Comparison of ENCODE assay signal across 8 cellular contexts in genomic region chr6:44128020-44128917, GRCh38. TPM values are rescaled to one million over a fixed set of nuclear protein-coding genes. Genes with fewer than 3 reads are reported as not detected.
DNase-seq lines count a peak whose midpoint lies in the region; ATAC-seq and TF ChIP-seq lines count a peak whose summit lies in the region.

No MANE protein-coding gene starts in this region.

- H3K27ac Mint-ChIP-seq in activated naive CD8-positive, alpha-beta T cell treated with anti-CD3 and anti-CD28 coated beads, Interleukin-2, amount 10 ng/mL, durations not matched to agents 7 days and 5 days: peak overlapping the region; percentile 44

- peak overlapping the region; percentile 78 for H3K4me3 ChIP-seq in LNCaP clone FGC (ENCODE audit: low read depth, low read length)

- peak; percentile 67 for DNase-seq in activated effector memory CD4-positive, alpha-beta T cell treated with anti-CD3 and anti-CD28 coated beads, Interleukin-2, amount 50 U/mL, for 16 hours
- DNase-seq in activated effector memory CD4-positive, alpha-beta T cell treated with Interleukin-2 at 50 U/mL for 16 hours: no peak
- DNase-seq in LNCaP clone FGC (ENCODE audit: low read depth) (no peak), left cardiac atrium (peak; percentile 61), posterior vena cava (ENCODE audit: low spot score) (peak; percentile 86)
- no peak for DNase-seq in activated naive CD8-positive, alpha-beta T cell treated with anti-CD3 and anti-CD28 coated beads, Interleukin-2, amount 10 ng/mL, durations not matched to agents 7 days and 5 days

- POLR2A ChIA-PET in activated naive CD8-positive, alpha-beta T cell treated with anti-CD3 and anti-CD28 coated beads, Interleukin-2, amount 10 ng/mL, durations not matched to agents 7 days and 5 days (lab: Charles Lee): interaction anchor here (1.0 kb wide), 1 partner anchor 118 kb away, joined by 4 read pairs; the partner anchor contains the start of gene HSP90AB1

- peaks cover 15% of the 10 kb centered on the region for H3K36me3 Mint-ChIP-seq in activated naive CD8-positive, alpha-beta T cell treated with anti-CD3 and anti-CD28 coated beads, Interleukin-2, amount 10 ng/mL, durations not matched to agents 7 days and 5 days

- ATAC-seq in activated naive CD8-positive, alpha-beta T cell treated with anti-CD3 and anti-CD28 coated beads, Interleukin-2, amount 10 ng/mL, durations not matched to agents 7 days and 5 days (ENCODE audit: low read depth): no peak
- ATAC-seq in left cardiac atrium (peak; percentile 51 to 62), HG02610 (IDR thresholded peaks at IDR 0.05; ENCODE audit: unreplicated experiment) (no peak), GM18517 (IDR thresholded peaks at IDR 0.05; ENCODE audit: unreplicated experiment) (no peak)

- no peak for TF ChIP-seq CTCF in LNCaP clone FGC (IDR thresholded peaks at IDR 0.05; ENCODE audit: control insufficient read depth, extremely low read depth, insufficient read depth)

- peak overlapping the region; percentile 77 for H3K4me3 Mint-ChIP-seq in activated naive CD8-positive, alpha-beta T cell treated with anti-CD3 and anti-CD28 coated beads, Interleukin-2, amount 10 ng/mL, durations not matched to agents 7 days and 5 days

- peaks cover 2% of the 10 kb centered on the region for H3K27me3 Mint-ChIP-seq in activated naive CD8-positive, alpha-beta T cell treated with anti-CD3 and anti-CD28 coated beads, Interleukin-2, amount 10 ng/mL, durations not matched to agents 7 days and 5 days

- no peaks in the 10 kb centered on the region for H3K9me3 Mint-ChIP-seq in activated naive CD8-positive, alpha-beta T cell treated with anti-CD3 and anti-CD28 coated beads, Interleukin-2, amount 10 ng/mL, durations not matched to agents 7 days and 5 days

- intact Hi-C loops in left cardiac atrium (cut with DNase I): no loop called here
- intact Hi-C loops in posterior vena cava (cut with DNase I): no loop called here

- H3K4me1 Mint-ChIP-seq in activated naive CD8-positive, alpha-beta T cell treated with anti-CD3 and anti-CD28 coated beads, Interleukin-2, amount 10 ng/mL, durations not matched to agents 7 days and 5 days: peaks cover 43% of the 10 kb centered on the region

RNA-seq across cellular contexts. Expression of gene TMEM63B, which starts 0.9 kb away (rescaled TPM):
- 10 to 100 TPM; 20.8 to 21.8 TPM for total RNA-seq in activated naive CD8-positive, alpha-beta T cell treated with anti-CD3 and anti-CD28 coated beads, Interleukin-2, amount 10 ng/mL, durations not matched to agents 7 days and 5 days
- total RNA-seq in left cardiac atrium: 10 to 100 TPM; 40.4 to 48.1 TPM
- total RNA-seq in posterior vena cava: 10 to 100 TPM; 23.7 to 28.1 TPM

RNA-seq across cellular contexts. Expression of gene MRPL14, which starts 1.0 kb away (rescaled TPM):
- 10 to 100 TPM; 44.1 to 51.6 TPM for total RNA-seq in activated naive CD8-positive, alpha-beta T cell treated with anti-CD3 and anti-CD28 coated beads, Interleukin-2, amount 10 ng/mL, durations not matched to agents 7 days and 5 days
- total RNA-seq in left cardiac atrium (10 to 100 TPM; 32.4 to 41.2 TPM), posterior vena cava (10 to 100 TPM; 26.4 to 33.5 TPM)

RNA-seq across cellular contexts. Expression of gene CAPN11, which starts 30.4 kb away (rescaled TPM):
- not detected for total RNA-seq in activated naive CD8-positive, alpha-beta T cell treated with anti-CD3 and anti-CD28 coated beads, Interleukin-2, amount 10 ng/mL, durations not matched to agents 7 days and 5 days
- total RNA-seq in left cardiac atrium: under 1 TPM; 0.39 to 0.97 TPM
- 1 to 10 TPM in 1 of 2 donors, under 1 TPM in 1; 0.24 to 1.5 TPM for total RNA-seq in posterior vena cava

Comparison
In these comparisons a context has a peak if more than half of its experiments do, and no peak if none do; other contexts are left out.
1. DNase-seq: peak in activated effector memory CD4-positive, alpha-beta T cell treated with anti-CD3 and anti-CD28 coated beads, Interleukin-2, amount 50 U/mL, for 16 hours (single experiment), left cardiac atrium (single experiment) and posterior vena cava (single experiment); none in activated effector memory CD4-positive, alpha-beta T cell treated with Interleukin-2 at 50 U/mL for 16 hours (single experiment), LNCaP clone FGC (single experiment) and activated naive CD8-positive, alpha-beta T cell treated with anti-CD3 and anti-CD28 coated beads, Interleukin-2, amount 10 ng/mL, durations not matched to agents 7 days and 5 days (single experiment).
2. ATAC-seq: peak in left cardiac atrium (2 of 2); none in activated naive CD8-positive, alpha-beta T cell treated with anti-CD3 and anti-CD28 coated beads, Interleukin-2, amount 10 ng/mL, durations not matched to agents 7 days and 5 days (single experiment), HG02610 (single experiment) and GM18517 (single experiment).